In the genomic region with DNA sequence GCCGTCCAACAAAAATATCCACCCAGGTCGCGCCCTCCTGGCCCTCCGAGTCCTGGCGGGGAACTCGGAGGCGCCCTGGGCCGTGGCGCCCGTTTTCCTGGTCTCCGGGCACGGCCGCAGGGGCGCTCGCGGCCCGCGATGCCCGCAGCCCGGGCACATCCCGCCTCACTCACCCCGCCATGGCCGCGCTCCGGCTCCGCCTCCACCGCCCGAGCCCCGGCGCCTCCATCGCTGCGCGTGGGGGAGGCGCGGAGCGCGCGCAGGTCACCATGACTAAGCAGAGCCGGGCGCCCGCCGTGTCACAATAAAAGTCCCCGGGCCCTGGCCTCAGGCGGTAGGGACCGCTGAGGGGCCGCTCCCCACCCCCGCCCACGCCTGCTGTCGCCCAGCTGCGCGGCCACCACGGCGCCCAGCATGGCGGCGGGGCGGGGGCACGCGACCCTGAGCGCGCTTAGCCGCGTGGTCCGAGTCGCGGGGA, we compare ENCODE assay signal across 1 cellular context.
A peak's percentile ranks its signal among the peaks of the same experiment; 100 is the strongest.
TF ChIP-seq lines count a peak whose summit lies in the region.

No MANE protein-coding gene starts in this region.

TF ChIP-seq in HepG2, 621 proteins besides CTCF, POLR2A, EP300 and RAD21 (continued from another document and continues in another):
- TF ChIP-seq ZNF501 (CRISPR knock-in tag; IDR thresholded peaks at IDR 0.05), result no peak
- TF ChIP-seq, protein P1, sequence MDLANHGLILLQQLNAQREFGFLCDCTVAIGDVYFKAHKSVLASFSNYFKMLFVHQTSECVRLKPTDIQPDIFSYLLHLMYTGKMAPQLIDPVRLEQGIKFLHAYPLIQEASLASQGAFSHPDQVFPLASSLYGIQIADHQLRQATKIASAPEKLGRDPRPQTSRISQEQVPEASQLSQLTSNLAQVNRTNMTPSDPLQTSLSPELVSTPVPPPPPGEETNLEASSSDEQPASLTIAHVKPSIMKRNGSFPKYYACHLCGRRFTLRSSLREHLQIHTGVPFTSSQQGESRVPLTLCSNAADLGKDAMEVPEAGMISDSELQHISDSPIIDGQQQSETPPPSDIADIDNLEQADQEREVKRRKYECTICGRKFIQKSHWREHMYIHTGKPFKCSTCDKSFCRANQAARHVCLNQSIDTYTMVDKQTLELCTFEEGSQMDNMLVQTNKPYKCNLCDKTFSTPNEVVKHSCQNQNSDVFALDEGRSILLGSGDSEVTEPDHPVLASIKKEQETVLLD (CRISPR knock-in tag; IDR thresholded peaks at IDR 0.05; ENCODE audit: low read depth), result peak; percentile 82
- TF ChIP-seq SYNCRIP (IDR thresholded peaks at IDR 0.05; ENCODE audit: insufficient read depth, low read depth, low read length), result no peak
- TF ChIP-seq, protein P2, sequence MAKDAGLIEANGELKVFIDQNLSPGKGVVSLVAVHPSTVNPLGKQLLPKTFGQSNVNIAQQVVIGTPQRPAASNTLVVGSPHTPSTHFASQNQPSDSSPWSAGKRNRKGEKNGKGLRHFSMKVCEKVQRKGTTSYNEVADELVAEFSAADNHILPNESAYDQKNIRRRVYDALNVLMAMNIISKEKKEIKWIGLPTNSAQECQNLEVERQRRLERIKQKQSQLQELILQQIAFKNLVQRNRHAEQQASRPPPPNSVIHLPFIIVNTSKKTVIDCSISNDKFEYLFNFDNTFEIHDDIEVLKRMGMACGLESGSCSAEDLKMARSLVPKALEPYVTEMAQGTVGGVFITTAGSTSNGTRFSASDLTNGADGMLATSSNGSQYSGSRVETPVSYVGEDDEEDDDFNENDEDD (CRISPR knock-in tag; IDR thresholded peaks at IDR 0.05; ENCODE audit: borderline replicate concordance), result peak; percentile 86
- TF ChIP-seq JARID2 (CRISPR knock-in tag; IDR thresholded peaks at IDR 0.05; ENCODE audit: insufficient replicate concordance), result peak; percentile 4
- TF ChIP-seq ZNF589 (CRISPR knock-in tag; conservative IDR thresholded peaks at IDR 0.05), result peak; percentile 94
- TF ChIP-seq U2AF1 (optimal IDR thresholded peaks at IDR 0.05; ENCODE audit: low read depth, low read length), result no peak
- TF ChIP-seq ZNF674 (CRISPR knock-in tag; IDR thresholded peaks at IDR 0.05; ENCODE audit: low read depth), result 0 out of 2 replicates have a peak, but pooled peaks have one; percentile 29
- TF ChIP-seq PAWR (CRISPR knock-in tag; IDR thresholded peaks at IDR 0.05; ENCODE audit: borderline replicate concordance), result no peak
- 0 out of 2 replicates have a peak, but pooled peaks have one; percentile 59 for TF ChIP-seq STAT5B (CRISPR knock-in tag; IDR thresholded peaks at IDR 0.05)
- TF ChIP-seq ZNF20 (CRISPR knock-in tag; IDR thresholded peaks at IDR 0.05), result no peak; the same call in 1 of the 2 replicates
- TF ChIP-seq CEBPB (IDR thresholded peaks at IDR 0.05; ENCODE audit: borderline replicate concordance, low read depth, low read length), result peak; percentile 9; the same call in 1 of the 2 replicates
- TF ChIP-seq CHCHD3 (CRISPR knock-in tag; IDR thresholded peaks at IDR 0.05), result no peak
- peak; percentile 60; the same call in 1 of the 2 replicates for TF ChIP-seq REL (CRISPR knock-in tag; conservative IDR thresholded peaks at IDR 0.05)
- TF ChIP-seq, protein P3, sequence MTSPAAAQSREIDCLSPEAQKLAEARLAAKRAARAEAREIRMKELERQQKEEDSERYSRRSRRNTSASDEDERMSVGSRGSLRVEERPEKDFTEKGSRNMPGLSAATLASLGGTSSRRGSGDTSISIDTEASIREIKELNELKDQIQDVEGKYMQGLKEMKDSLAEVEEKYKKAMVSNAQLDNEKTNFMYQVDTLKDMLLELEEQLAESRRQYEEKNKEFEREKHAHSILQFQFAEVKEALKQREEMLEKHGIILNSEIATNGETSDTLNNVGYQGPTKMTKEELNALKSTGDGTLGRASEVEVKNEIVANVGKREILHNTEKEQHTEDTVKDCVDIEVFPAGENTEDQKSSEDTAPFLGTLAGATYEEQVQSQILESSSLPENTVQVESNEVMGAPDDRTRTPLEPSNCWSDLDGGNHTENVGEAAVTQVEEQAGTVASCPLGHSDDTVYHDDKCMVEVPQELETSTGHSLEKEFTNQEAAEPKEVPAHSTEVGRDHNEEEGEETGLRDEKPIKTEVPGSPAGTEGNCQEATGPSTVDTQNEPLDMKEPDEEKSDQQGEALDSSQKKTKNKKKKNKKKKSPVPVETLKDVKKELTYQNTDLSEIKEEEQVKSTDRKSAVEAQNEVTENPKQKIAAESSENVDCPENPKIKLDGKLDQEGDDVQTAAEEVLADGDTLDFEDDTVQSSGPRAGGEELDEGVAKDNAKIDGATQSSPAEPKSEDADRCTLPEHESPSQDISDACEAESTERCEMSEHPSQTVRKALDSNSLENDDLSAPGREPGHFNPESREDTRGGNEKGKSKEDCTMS (CRISPR knock-in tag; conservative IDR thresholded peaks at IDR 0.05), result no peak
- no peak for TF ChIP-seq ZNF383 (CRISPR knock-in tag; IDR thresholded peaks at IDR 0.05; ENCODE audit: borderline replicate concordance)
- peak; percentile 27; the same call in 1 of the 2 replicates for TF ChIP-seq ZNF460 (CRISPR knock-in tag; IDR thresholded peaks at IDR 0.05; ENCODE audit: borderline replicate concordance)
- TF ChIP-seq ZNF567 (CRISPR knock-in tag; IDR thresholded peaks at IDR 0.05; ENCODE audit: borderline replicate concordance), result peak; percentile 87; the same call in 1 of the 2 replicates
- 0 out of 2 replicates have a peak, but pooled peaks have one; percentile 5 for TF ChIP-seq ZNF777 (CRISPR knock-in tag; IDR thresholded peaks at IDR 0.05)
- 0 out of 2 replicates have a peak, but pooled peaks have one; percentile 41 for TF ChIP-seq ZNF775 (CRISPR knock-in tag; IDR thresholded peaks at IDR 0.05; ENCODE audit: borderline replicate concordance)
- 0 out of 2 replicates have a peak, but pooled peaks have one; percentile 7 for TF ChIP-seq ZNF367 (CRISPR knock-in tag; IDR thresholded peaks at IDR 0.05; ENCODE audit: borderline replicate concordance)
- TF ChIP-seq RBM39 (IDR thresholded peaks at IDR 0.05; ENCODE audit: low read depth, low read length, poor library complexity, severe bottlenecking), result no peak
- TF ChIP-seq, protein P4, sequence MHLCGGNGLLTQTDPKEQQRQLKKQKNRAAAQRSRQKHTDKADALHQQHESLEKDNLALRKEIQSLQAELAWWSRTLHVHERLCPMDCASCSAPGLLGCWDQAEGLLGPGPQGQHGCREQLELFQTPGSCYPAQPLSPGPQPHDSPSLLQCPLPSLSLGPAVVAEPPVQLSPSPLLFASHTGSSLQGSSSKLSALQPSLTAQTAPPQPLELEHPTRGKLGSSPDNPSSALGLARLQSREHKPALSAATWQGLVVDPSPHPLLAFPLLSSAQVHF (CRISPR knock-in tag; IDR thresholded peaks at IDR 0.05), result peak; percentile 95
- TF ChIP-seq, protein P5, sequence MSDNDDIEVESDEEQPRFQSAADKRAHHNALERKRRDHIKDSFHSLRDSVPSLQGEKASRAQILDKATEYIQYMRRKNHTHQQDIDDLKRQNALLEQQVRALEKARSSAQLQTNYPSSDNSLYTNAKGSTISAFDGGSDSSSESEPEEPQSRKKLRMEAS (IDR thresholded peaks at IDR 0.05), result peak; percentile 92
- TF ChIP-seq FOXK2 (IDR thresholded peaks at IDR 0.05), result no peak
- peak; percentile 56; the same call in 1 of the 2 replicates for TF ChIP-seq GATAD1 (CRISPR knock-in tag; IDR thresholded peaks at IDR 0.05)
- peak; percentile 64; the same call in 1 of the 2 replicates for TF ChIP-seq MAFF (IDR thresholded peaks at IDR 0.05; ENCODE audit: low read depth, low read length)
- TF ChIP-seq KDM3A (CRISPR knock-in tag; IDR thresholded peaks at IDR 0.05; ENCODE audit: low read depth), result peak; percentile 26
- no peak for TF ChIP-seq SMAD3 (CRISPR knock-in tag; IDR thresholded peaks at IDR 0.05)
- no peak for TF ChIP-seq JUN (CRISPR knock-in tag; IDR thresholded peaks at IDR 0.05)
- TF ChIP-seq ZNF713 (CRISPR knock-in tag; IDR thresholded peaks at IDR 0.05), result peak; percentile 83; the same call in 1 of the 2 replicates
- TF ChIP-seq HOXD1 (CRISPR knock-in tag; IDR thresholded peaks at IDR 0.05), result 0 out of 2 replicates have a peak, but pooled peaks have one; percentile 21
- peak; percentile 37; the same call in 1 of the 2 replicates for TF ChIP-seq ZNF546 (CRISPR knock-in tag; conservative IDR thresholded peaks at IDR 0.05)
- TF ChIP-seq, protein P6, sequence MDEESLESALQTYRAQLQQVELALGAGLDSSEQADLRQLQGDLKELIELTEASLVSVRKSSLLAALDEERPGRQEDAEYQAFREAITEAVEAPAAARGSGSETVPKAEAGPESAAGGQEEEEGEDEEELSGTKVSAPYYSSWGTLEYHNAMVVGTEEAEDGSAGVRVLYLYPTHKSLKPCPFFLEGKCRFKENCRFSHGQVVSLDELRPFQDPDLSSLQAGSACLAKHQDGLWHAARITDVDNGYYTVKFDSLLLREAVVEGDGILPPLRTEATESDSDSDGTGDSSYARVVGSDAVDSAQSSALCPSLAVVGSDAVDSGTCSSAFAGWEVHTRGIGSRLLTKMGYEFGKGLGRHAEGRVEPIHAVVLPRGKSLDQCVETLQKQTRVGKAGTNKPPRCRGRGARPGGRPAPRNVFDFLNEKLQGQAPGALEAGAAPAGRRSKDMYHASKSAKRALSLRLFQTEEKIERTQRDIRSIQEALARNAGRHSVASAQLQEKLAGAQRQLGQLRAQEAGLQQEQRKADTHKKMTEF (CRISPR knock-in tag; IDR thresholded peaks at IDR 0.05), result no peak; the same call in none of the 2 replicates
- 0 out of 2 replicates have a peak, but pooled peaks have one; percentile 32 for TF ChIP-seq ZNF333 (CRISPR knock-in tag; IDR thresholded peaks at IDR 0.05; ENCODE audit: borderline replicate concordance)
- TF ChIP-seq, protein P7, sequence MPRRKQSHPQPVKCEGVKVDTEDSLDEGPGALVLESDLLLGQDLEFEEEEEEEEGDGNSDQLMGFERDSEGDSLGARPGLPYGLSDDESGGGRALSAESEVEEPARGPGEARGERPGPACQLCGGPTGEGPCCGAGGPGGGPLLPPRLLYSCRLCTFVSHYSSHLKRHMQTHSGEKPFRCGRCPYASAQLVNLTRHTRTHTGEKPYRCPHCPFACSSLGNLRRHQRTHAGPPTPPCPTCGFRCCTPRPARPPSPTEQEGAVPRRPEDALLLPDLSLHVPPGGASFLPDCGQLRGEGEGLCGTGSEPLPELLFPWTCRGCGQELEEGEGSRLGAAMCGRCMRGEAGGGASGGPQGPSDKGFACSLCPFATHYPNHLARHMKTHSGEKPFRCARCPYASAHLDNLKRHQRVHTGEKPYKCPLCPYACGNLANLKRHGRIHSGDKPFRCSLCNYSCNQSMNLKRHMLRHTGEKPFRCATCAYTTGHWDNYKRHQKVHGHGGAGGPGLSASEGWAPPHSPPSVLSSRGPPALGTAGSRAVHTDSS (CRISPR knock-in tag; conservative IDR thresholded peaks at IDR 0.05), result no peak
- peak; percentile 63; the same call in 1 of the 2 replicates for TF ChIP-seq ZBTB7A (CRISPR knock-in tag; IDR thresholded peaks at IDR 0.05)
- TF ChIP-seq HOXA5 (CRISPR knock-in tag; IDR thresholded peaks at IDR 0.05), result peak; percentile 20; the same call in 1 of the 2 replicates
- TF ChIP-seq CCDC6 (CRISPR knock-in tag; IDR thresholded peaks at IDR 0.05), result peak; percentile 81; the same call in 1 of the 2 replicates
- TF ChIP-seq ZBTB8A (CRISPR knock-in tag; IDR thresholded peaks at IDR 0.05; ENCODE audit: borderline replicate concordance, low read depth), result no peak; the same call in 1 of the 2 replicates
- TF ChIP-seq, protein P8, sequence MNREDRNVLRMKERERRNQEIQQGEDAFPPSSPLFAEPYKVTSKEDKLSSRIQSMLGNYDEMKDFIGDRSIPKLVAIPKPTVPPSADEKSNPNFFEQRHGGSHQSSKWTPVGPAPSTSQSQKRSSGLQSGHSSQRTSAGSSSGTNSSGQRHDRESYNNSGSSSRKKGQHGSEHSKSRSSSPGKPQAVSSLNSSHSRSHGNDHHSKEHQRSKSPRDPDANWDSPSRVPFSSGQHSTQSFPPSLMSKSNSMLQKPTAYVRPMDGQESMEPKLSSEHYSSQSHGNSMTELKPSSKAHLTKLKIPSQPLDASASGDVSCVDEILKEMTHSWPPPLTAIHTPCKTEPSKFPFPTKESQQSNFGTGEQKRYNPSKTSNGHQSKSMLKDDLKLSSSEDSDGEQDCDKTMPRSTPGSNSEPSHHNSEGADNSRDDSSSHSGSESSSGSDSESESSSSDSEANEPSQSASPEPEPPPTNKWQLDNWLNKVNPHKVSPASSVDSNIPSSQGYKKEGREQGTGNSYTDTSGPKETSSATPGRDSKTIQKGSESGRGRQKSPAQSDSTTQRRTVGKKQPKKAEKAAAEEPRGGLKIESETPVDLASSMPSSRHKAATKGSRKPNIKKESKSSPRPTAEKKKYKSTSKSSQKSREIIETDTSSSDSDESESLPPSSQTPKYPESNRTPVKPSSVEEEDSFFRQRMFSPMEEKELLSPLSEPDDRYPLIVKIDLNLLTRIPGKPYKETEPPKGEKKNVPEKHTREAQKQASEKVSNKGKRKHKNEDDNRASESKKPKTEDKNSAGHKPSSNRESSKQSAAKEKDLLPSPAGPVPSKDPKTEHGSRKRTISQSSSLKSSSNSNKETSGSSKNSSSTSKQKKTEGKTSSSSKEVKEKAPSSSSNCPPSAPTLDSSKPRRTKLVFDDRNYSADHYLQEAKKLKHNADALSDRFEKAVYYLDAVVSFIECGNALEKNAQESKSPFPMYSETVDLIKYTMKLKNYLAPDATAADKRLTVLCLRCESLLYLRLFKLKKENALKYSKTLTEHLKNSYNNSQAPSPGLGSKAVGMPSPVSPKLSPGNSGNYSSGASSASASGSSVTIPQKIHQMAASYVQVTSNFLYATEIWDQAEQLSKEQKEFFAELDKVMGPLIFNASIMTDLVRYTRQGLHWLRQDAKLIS (CRISPR knock-in tag; IDR thresholded peaks at IDR 0.05), result 0 out of 2 replicates have a peak, but pooled peaks have one; percentile 6
- TF ChIP-seq, protein P9, sequence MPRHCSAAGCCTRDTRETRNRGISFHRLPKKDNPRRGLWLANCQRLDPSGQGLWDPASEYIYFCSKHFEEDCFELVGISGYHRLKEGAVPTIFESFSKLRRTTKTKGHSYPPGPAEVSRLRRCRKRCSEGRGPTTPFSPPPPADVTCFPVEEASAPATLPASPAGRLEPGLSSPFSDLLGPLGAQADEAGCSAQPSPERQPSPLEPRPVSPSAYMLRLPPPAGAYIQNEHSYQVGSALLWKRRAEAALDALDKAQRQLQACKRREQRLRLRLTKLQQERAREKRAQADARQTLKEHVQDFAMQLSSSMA (CRISPR knock-in tag; IDR thresholded peaks at IDR 0.05), result no peak
- peak; percentile 77 for TF ChIP-seq THAP11 (CRISPR knock-in tag; IDR thresholded peaks at IDR 0.05)
- no peak for TF ChIP-seq SIN3B (IDR thresholded peaks at IDR 0.05; ENCODE audit: low read length)
- TF ChIP-seq, protein P10, sequence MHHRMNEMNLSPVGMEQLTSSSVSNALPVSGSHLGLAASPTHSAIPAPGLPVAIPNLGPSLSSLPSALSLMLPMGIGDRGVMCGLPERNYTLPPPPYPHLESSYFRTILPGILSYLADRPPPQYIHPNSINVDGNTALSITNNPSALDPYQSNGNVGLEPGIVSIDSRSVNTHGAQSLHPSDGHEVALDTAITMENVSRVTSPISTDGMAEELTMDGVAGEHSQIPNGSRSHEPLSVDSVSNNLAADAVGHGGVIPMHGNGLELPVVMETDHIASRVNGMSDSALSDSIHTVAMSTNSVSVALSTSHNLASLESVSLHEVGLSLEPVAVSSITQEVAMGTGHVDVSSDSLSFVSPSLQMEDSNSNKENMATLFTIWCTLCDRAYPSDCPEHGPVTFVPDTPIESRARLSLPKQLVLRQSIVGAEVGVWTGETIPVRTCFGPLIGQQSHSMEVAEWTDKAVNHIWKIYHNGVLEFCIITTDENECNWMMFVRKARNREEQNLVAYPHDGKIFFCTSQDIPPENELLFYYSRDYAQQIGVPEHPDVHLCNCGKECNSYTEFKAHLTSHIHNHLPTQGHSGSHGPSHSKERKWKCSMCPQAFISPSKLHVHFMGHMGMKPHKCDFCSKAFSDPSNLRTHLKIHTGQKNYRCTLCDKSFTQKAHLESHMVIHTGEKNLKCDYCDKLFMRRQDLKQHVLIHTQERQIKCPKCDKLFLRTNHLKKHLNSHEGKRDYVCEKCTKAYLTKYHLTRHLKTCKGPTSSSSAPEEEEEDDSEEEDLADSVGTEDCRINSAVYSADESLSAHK (CRISPR knock-in tag; IDR thresholded peaks at IDR 0.05; ENCODE audit: borderline replicate concordance), result no peak
- peak; percentile 19; the same call in 1 of the 2 replicates for TF ChIP-seq SNAPC2 (CRISPR knock-in tag; IDR thresholded peaks at IDR 0.05)
